Comparison of ENCODE assay signal across 21 cellular contexts in the genomic region with DNA sequence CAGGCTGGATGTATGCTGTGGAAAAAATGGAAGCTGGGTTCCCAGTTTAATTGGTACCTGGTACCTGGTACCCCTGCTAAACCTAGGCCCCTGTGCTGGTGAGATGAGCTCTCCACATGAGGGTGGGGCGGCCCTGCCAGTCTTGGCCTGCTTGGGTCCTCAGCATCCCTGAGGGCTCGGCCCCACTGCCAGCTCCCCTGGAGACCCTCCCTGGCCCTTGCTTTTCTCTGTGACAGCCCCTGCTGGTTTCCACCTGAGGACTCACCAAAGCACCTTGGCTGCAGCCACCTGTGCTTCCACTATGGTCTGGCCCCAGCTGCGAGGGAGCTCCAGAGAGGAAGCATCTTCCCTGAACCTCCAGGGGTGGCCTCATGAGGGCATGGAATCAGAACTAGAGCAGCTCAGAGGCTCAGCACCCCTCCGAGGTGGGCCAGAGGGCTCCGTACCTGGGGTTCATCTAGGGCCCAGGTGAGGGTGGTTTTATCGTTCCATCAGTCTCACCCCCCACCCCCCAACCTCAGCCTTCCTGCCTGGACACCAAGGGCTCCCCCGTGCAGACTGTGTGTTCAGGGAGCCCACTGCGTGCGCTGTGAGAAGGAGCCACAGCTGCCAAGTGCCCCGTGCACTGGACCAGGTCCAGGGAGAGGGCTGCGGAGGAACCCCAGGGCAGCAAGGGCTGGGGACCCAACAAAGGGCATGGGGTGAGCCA. TPM values are rescaled to one million over a fixed set of nuclear protein-coding genes. Genes with fewer than 3 reads are reported as not detected.
DNase-seq lines count a peak whose midpoint lies in the region; ATAC-seq lines count a peak whose summit lies in the region.
"Had no signal": no experiment of that assay in that cellular context is flagged by ENCODE, and none has a peak within 500 bp of the region (broad histone marks: within the 10 kb centered on the region; RNA-seq: fewer than 3 reads in every experiment).

No MANE protein-coding gene starts in this region.

- H2BK15ac ChIP-seq in mesendoderm (replicated peaks; ENCODE audit: low read depth): no peak overlapping the region

- H2AK5ac ChIP-seq in mesendoderm (ENCODE audit: low read length): no peak overlapping the region

- H3K79me2 ChIP-seq in mesendoderm (ENCODE audit: control insufficient read depth, insufficient read depth, low read length): no peaks in the 10 kb centered on the region

- no peak overlapping the region for H2BK5ac ChIP-seq in mesendoderm (ENCODE audit: low read length)

- no peaks in the 10 kb centered on the region for H3K79me1 ChIP-seq in mesendoderm (ENCODE audit: low read length)

- peak overlapping the region; percentile 42 for H3K27ac Mint-ChIP-seq in activated T-cell treated with anti-CD3 and anti-CD28 coated beads, Interleukin-2, amount 50 U/mL, for 72 hours
- H3K27ac Mint-ChIP-seq: CD4-positive, alpha-beta T cell; CD8-positive, alpha-beta memory T cell had no signal

- peaks cover 18% of the 10 kb centered on the region for H3K27me3 Mint-ChIP-seq in activated T-cell treated with anti-CD3 and anti-CD28 coated beads, Interleukin-2, amount 50 U/mL, for 72 hours (ENCODE audit: low read depth)

- H4K5ac ChIP-seq in mesendoderm (ENCODE audit: low read length): no peak overlapping the region

- H3K23ac ChIP-seq in mesendoderm (ENCODE audit: low read length): no peak overlapping the region

- no peaks in the 10 kb centered on the region for H3K9me3 Mint-ChIP-seq in activated T-cell treated with anti-CD3 and anti-CD28 coated beads, Interleukin-2, amount 50 U/mL, for 72 hours
- H3K9me3 Mint-ChIP-seq: CD4-positive, alpha-beta T cell had no signal

- no peak overlapping the region for H3K4me3 Mint-ChIP-seq in activated T-cell treated with anti-CD3 and anti-CD28 coated beads, Interleukin-2, amount 50 U/mL, for 72 hours
- H3K4me3 Mint-ChIP-seq: CD14-positive monocyte; CD4-positive, alpha-beta T cell; CD8-positive, alpha-beta memory T cell had no signal

- no peaks in the 10 kb centered on the region for H3K4me1 ChIP-seq in mesendoderm (ENCODE audit: control insufficient read depth, low read depth, low read length)
- H3K4me1 ChIP-seq: BE2C had no signal

- H3K18ac ChIP-seq in mesendoderm (ENCODE audit: low read length): no peak overlapping the region

- WGBS in mesendoderm (ENCODE audit: extremely low coverage, insufficient coverage, low lambda C conversion rate): no CpG with 5 or more reads among the region's 11 CpGs

- no peaks in the 10 kb centered on the region for H3K36me3 ChIP-seq in mesendoderm (ENCODE audit: control insufficient read depth, insufficient read depth, low read length)
- H3K36me3 ChIP-seq: BE2C; BLaER1 treated with 17β-estradiol and CSF1 and Interleukin-3, amounts not matched to agents 10 nM and 100 nM had no signal

- no peak overlapping the region for H4K8ac ChIP-seq in mesendoderm (ENCODE audit: low read depth, low read length)

- H3K36me3 Mint-ChIP-seq in activated T-cell treated with anti-CD3 and anti-CD28 coated beads, Interleukin-2, amount 50 U/mL, for 72 hours (ENCODE audit: insufficient read depth in 2 of 2): no peaks in the 10 kb centered on the region
- H3K36me3 Mint-ChIP-seq: CD8-positive, alpha-beta memory T cell had no signal

- H3K4me2 ChIP-seq in mesendoderm (ENCODE audit: low read length): no peak overlapping the region
- H3K4me2 ChIP-seq: BLaER1 treated with 17β-estradiol and CSF1 and Interleukin-3, amounts not matched to agents 10 nM and 100 nM had no signal

- no peak for DNase-seq in activated T-cell treated with anti-CD3 and anti-CD28 coated beads, Interleukin-2, amount 50 U/mL, for 72 hours
- DNase-seq in activated T-cell treated with anti-CD3 and anti-CD28 coated beads, Interleukin-2, amount 50 U/mL, for 1 hour: no peak
- DNase-seq in posterior vena cava (ENCODE audit: low spot score): peak; percentile 60
- no peak for DNase-seq in substantia nigra (lab: John Stamatoyannopoulos, UW)
- no peak for DNase-seq in NCI-H748 treated with DMSO at 0.1 percent for 48 hours (lab: John Stamatoyannopoulos, UW)
- no peak for DNase-seq in mesendoderm
- no peak for DNase-seq in mesenteric fat pad (ENCODE audit: low spot score)
- DNase-seq: BE2C; CD4-positive, alpha-beta T cell; CD8-positive, alpha-beta memory T cell; DMS 273 treated with DMSO at 0.1 percent for 48 hours; EL; GDM1; H7; HCEC 1CT had no signal

- H3K27ac ChIP-seq in substantia nigra (ENCODE audit: low read depth, low read length, poor library complexity, severe bottlenecking) (peak overlapping the region; percentile 49), mesendoderm (ENCODE audit: low read depth, low read length) (no peak overlapping the region)
- H3K27ac ChIP-seq: 22Rv1; BLaER1 treated with 17β-estradiol and CSF1 and Interleukin-3, amounts not matched to agents 10 nM and 100 nM; GM23248 had no signal

- H3K4me3 ChIP-seq in mesendoderm (ENCODE audit: low read length): no peak overlapping the region
- H3K4me3 ChIP-seq: BLaER1 treated with 17β-estradiol and CSF1 and Interleukin-3, amounts not matched to agents 10 nM and 100 nM; GM12878; GM23248 had no signal

- no peak overlapping the region for H3K4ac ChIP-seq in mesendoderm (ENCODE audit: low read depth, low read length)

- no peaks in the 10 kb centered on the region for H3K4me1 Mint-ChIP-seq in activated T-cell treated with anti-CD3 and anti-CD28 coated beads, Interleukin-2, amount 50 U/mL, for 72 hours (ENCODE audit: low read depth)
- H3K4me1 Mint-ChIP-seq: CD14-positive monocyte; CD8-positive, alpha-beta memory T cell had no signal

- H3K27me3 ChIP-seq in mesendoderm (ENCODE audit: insufficient read depth, low read length, poor library complexity): no peaks in the 10 kb centered on the region
- H3K27me3 ChIP-seq: BLaER1 treated with 17β-estradiol and CSF1 and Interleukin-3, amounts not matched to agents 10 nM and 100 nM had no signal

- no peak overlapping the region for H3K56ac ChIP-seq in mesendoderm (ENCODE audit: low read length)

- intact Hi-C loops in posterior vena cava (cut with DNase I): no loop called here

- H2BK120ac ChIP-seq in mesendoderm (ENCODE audit: low read depth, low read length): no peak overlapping the region

- no peak overlapping the region for H3K9ac ChIP-seq in mesendoderm (ENCODE audit: low read length)
- H3K9ac ChIP-seq: BLaER1 treated with 17β-estradiol and CSF1 and Interleukin-3, amounts not matched to agents 10 nM and 100 nM; GM23248 had no signal

- ATAC-seq in activated T-cell treated with anti-CD3 and anti-CD28 coated beads, Interleukin-2, amount 50 U/mL, for 72 hours (replicated peaks in 1 of 2): no peak
- no peak for ATAC-seq in HG03457 (IDR thresholded peaks at IDR 0.05; ENCODE audit: unreplicated experiment)
- ATAC-seq: GM12878 had no signal

RNA-seq across cellular contexts. Expression of a gene that starts 23.7 kb away (rescaled TPM):
- 10 to 100 TPM; 49.8 to 71.7 TPM for total RNA-seq in activated T-cell treated with anti-CD3 and anti-CD28 coated beads, Interleukin-2, amount 50 U/mL, for 72 hours
- total RNA-seq in posterior vena cava: 10 to 100 TPM; 47.6 to 66.9 TPM
- 14.4 TPM for polyA plus RNA-seq in mesendoderm (2013, experiment 1 of 2)
- 12.7 TPM for polyA plus RNA-seq in mesendoderm (2013, experiment 2 of 2)
- total RNA-seq in mesenteric fat pad: 44.9 TPM
